ENCODE assay signal across 8 cellular contexts in the genomic region with DNA sequence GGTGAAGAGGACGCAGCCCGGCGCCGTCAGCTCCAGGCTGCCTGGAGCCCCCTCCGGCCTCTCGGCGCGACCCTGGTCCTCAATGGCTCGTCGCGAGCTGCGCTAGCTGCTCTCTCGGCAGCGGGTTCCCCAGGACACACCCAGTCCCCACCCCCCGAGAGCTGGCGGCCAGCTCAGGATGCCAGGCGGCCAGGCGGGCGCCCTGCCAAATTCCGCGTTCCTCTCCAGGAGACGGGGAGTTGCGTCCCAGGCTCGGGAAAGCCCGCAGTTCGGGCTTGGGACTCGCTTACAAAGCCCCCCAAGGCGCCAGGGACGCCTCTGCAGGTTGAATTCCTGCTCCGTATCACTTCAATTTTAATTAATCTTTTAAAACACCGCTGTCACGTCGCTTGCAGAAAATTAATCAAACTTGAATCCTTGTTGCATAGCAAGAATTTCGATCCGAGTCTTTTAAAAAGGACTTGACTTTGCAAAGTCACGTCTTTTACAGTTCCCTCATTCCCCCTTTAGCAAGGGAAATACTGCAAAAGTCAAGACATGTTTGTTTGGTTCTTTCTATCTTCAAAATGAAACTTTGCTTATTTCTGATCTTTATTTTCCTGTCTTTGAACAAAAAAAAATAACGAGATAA. TPM values are rescaled to one million over a fixed set of nuclear protein-coding genes. Genes with fewer than 3 reads are reported as not detected.
DNase-seq lines count a peak whose midpoint lies in the region; ATAC-seq, FAIRE-seq and TF ChIP-seq lines count a peak whose summit lies in the region.

No MANE protein-coding gene starts in this region.

- no peak for TF ChIP-seq CTCF in bronchial epithelial cell (IDR thresholded peaks at IDR 0.05; ENCODE audit: insufficient read depth, low read length, severe bottlenecking)

- FAIRE-seq in bronchial epithelial cell (lab: Jason Lieb, UNC) = no peak

- peaks cover 51% of the 10 kb centered on the region for H3K4me1 ChIP-seq in HUES48 (ENCODE audit: control insufficient read depth, insufficient read depth, low read length)
- H3K4me1 ChIP-seq in iPS-20b (ENCODE audit: insufficient read depth, low read length) = peaks cover 38% of the 10 kb centered on the region

- peak; percentile 49 for DNase-seq in DMS53 treated with DMSO at 0.1 percent for 48 hours (lab: John Stamatoyannopoulos, UW; ENCODE audit: unreplicated experiment)
- peak; percentile 93 for DNase-seq in RPMI7951 (ENCODE audit: low read depth)
- peak; percentile 73 for DNase-seq in bronchial epithelial cell (ENCODE audit: low read depth)
- DNase-seq in sciatic nerve (ENCODE audit: low spot score) = peak; percentile 94

- H3K9me3 ChIP-seq in HUES48 (ENCODE audit: control insufficient read depth, insufficient read depth, low read length) = no peaks in the 10 kb centered on the region
- no peaks in the 10 kb centered on the region for H3K9me3 ChIP-seq in iPS-20b (ENCODE audit: insufficient read depth, low read depth, low read length)

- peak; percentile 66 for ATAC-seq in sciatic nerve
- no peak for ATAC-seq in HG02610 (IDR thresholded peaks at IDR 0.05; ENCODE audit: unreplicated experiment)
- ATAC-seq in HG02840 (IDR thresholded peaks at IDR 0.05; ENCODE audit: low FRiP score, unreplicated experiment) = no peak

- intact Hi-C loops in sciatic nerve (cut with DNase I) = loop anchor here (10.0 kb wide), 1 partner anchor 238 kb away; no protein-coding TSS in a partner anchor

- no peaks in the 10 kb centered on the region for H3K36me3 ChIP-seq in HUES48 (ENCODE audit: control insufficient read depth, insufficient read depth, low read length)
- no peaks in the 10 kb centered on the region for H3K36me3 ChIP-seq in bronchial epithelial cell (ENCODE audit: control insufficient read depth, insufficient read depth, low read length)
- no peaks in the 10 kb centered on the region for H3K36me3 ChIP-seq in iPS-20b (ENCODE audit: insufficient read depth, low read depth, low read length)

- H3K27ac ChIP-seq in HUES48 (ENCODE audit: low read depth, low read length) (peak overlapping the region; percentile 98), iPS-20b (ENCODE audit: low read length) (no peak overlapping the region)

- H3K27me3 ChIP-seq in HUES48 (ENCODE audit: control insufficient read depth, insufficient read depth, low read length) (peaks cover 34% of the 10 kb centered on the region), bronchial epithelial cell (ENCODE audit: control insufficient read depth, insufficient read depth, low read length) (no peaks in the 10 kb centered on the region), iPS-20b (ENCODE audit: insufficient read depth, low read length) (peaks cover 54% of the 10 kb centered on the region)

- H3K9ac ChIP-seq in HUES48 (ENCODE audit: low read depth, low read length) (peak overlapping the region; percentile 72; the same call in 1 of the 2 replicates), iPS-20b (ENCODE audit: low read depth, low read length) (peak overlapping the region; percentile 86; the same call in 1 of the 2 replicates)

- H3K4me3 ChIP-seq in HUES48 (ENCODE audit: low read depth, low read length) (peak overlapping the region; percentile 85), bronchial epithelial cell (ENCODE audit: low read depth, low read length) (peak overlapping the region; percentile 85), iPS-20b (ENCODE audit: low read length) (peak overlapping the region; percentile 91)

RNA-seq across cellular contexts. Expression of a gene that starts 28.2 kb away (rescaled TPM):
- total RNA-seq in RPMI7951 (2014; rRNA removed; shearing (Covaris generic)) = 0.48 and 0.88 TPM in 2 replicates
- total RNA-seq in bronchial epithelial cell (under 0.01 and 0.13 TPM in 2 replicates), sciatic nerve (3.1 TPM)

RNA-seq across cellular contexts. Expression of a gene that starts 36.7 kb away (rescaled TPM):
- 31.2 and 42.1 TPM in 2 replicates for total RNA-seq in RPMI7951 (2014; rRNA removed; shearing (Covaris generic))
- 40.8 and 64.8 TPM in 2 replicates for total RNA-seq in bronchial epithelial cell
- total RNA-seq in sciatic nerve = 68.1 TPM
